In the genomic region with DNA sequence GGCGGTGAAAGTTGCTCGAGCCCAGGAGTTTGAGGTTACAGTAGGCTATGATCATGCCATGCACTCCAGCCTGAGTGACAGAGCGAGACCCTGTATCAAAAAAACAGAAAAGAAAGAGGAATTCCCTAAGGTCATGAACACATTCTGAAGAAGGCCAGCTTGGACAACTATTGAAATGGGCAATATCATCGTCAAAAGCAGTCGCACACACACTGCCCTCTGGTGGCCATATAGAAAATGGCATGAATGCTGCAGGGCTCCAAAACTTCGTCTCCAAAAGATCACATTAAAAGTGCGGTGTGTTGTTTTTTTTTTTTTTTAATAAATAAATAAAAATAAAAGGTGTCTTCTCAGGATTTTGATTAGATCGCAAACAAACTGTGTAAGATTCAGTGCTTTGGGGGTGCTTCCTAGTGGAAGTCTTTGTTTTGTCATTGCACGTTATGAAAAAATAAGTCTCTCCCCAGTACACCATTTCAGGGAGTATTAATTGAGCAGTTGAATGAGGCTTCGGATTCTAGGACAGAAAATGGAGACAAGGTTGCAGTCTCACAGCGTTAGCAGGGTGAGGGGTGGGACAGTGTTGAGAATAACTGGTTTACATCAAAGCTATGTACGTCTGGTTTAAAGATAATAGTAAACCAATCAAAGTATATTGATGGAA, we compare ENCODE assay signal across 8 cellular contexts.
DNase-seq lines count a peak whose midpoint lies in the region; ATAC-seq and TF ChIP-seq lines count a peak whose summit lies in the region.

No MANE protein-coding gene starts in this region.

- peak; percentile 84 for TF ChIP-seq CTCF in BJ (IDR thresholded peaks at IDR 0.05; ENCODE audit: insufficient read depth, low read depth, low read length)
- peak; percentile 73 for TF ChIP-seq CTCF in GM13977 (IDR thresholded peaks at IDR 0.05; ENCODE audit: extremely low read depth, insufficient read depth, missing control alignments)

- CTCF ChIA-PET in BJ (lab: Yijun Ruan, JAX) = interaction anchor here (0.6 to 4.6 kb wide), 18 partner anchors 8 to 766 kb away, joined by 3 to 27 read pairs (median 4); no protein-coding TSS in a partner anchor

- ATAC-seq in HG02981 (IDR thresholded peaks at IDR 0.05; ENCODE audit: unreplicated experiment) (no peak), HG03457 (IDR thresholded peaks at IDR 0.05; ENCODE audit: unreplicated experiment) (no peak)

- POLR2A ChIA-PET in BJ (lab: Charles Lee) = no interaction called here

- DNase-seq in BJ (ENCODE audit: low read depth) = no peak
- DNase-seq in GM13977 (ENCODE audit: low spot score) = peak; percentile 50
- DNase-seq in RPMI7951 (ENCODE audit: low read depth) = peak; percentile 23
- DNase-seq in germinal center (ENCODE audit: low spot score) = peak; percentile 15
- DNase-seq in NCI-H2107 treated with DMSO at 0.1 percent for 48 hours (lab: John Stamatoyannopoulos, UW; ENCODE audit: unreplicated experiment) = no peak
- no peak for DNase-seq in SIG-M5 (lab: John Stamatoyannopoulos, UW)

- in situ Hi-C loops in GM13977 (cut with MboI; ENCODE audit: low pct_unique_long_range_greater_than_20kb, low sequenced_read_pairs, unreplicated experiment) = no loop called here

- H3K36me3 ChIP-seq in BJ (ENCODE audit: control insufficient read depth, insufficient read depth, low read length) = no peaks in the 10 kb centered on the region

- no peak overlapping the region for H3K4me3 ChIP-seq in BJ (ENCODE audit: low read depth, low read length)

- H3K27me3 ChIP-seq in BJ (ENCODE audit: control insufficient read depth, insufficient read depth, low read length) = peaks cover 5% of the 10 kb centered on the region

Comparison
In these comparisons a context has a peak if more than half of its experiments do, and no peak if none do; other contexts are left out.
1. DNase-seq: peak in GM13977 (single experiment), RPMI7951 (single experiment) and germinal center (single experiment); none in BJ (single experiment), NCI-H2107 treated with DMSO at 0.1 percent for 48 hours (single experiment) and SIG-M5 (single experiment).